ENCODE assay signal across 20 cellular contexts in the genomic region with DNA sequence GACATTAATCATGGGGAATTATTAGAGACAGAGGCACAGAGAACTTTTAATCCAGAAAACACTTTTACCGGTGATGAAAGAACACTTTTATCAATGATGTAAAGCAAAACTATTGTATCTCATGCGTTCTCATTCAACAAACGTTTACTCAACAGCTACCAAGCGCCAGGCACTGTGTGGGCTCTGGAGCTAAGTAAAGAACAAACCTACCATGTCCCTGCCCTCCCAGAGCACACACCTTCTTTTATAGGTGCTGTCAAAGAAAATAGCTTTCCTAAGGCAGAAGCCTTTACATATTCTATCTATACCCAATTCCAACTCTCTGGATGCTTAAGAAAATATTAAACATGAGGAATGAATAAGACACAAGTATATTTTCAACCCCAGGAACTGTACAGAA.
DNase-seq lines count a peak whose midpoint lies in the region; ATAC-seq and TF ChIP-seq lines count a peak whose summit lies in the region.
"Had no signal": no experiment of that assay in that cellular context is flagged by ENCODE, and none has a peak within 500 bp of the region (broad histone marks: within the 10 kb centered on the region; RNA-seq: fewer than 3 reads in every experiment).

No MANE protein-coding gene starts in this region.

- no peaks in the 10 kb centered on the region for H3K27me3 Mint-ChIP-seq in CD4-positive, CD25-positive, alpha-beta regulatory T cell
- no peaks in the 10 kb centered on the region for H3K27me3 Mint-ChIP-seq in endothelial cell (ENCODE audit: unreplicated experiment)

- H3K4me1 Mint-ChIP-seq in CD4-positive, CD25-positive, alpha-beta regulatory T cell, result peaks cover 29 to 81% (median 62%) of the 10 kb centered on the region in 4 donors
- peaks cover 4% of the 10 kb centered on the region for H3K4me1 Mint-ChIP-seq in endothelial cell (ENCODE audit: unreplicated experiment)
- H3K4me1 Mint-ChIP-seq in stimulated activated effector memory CD8-positive, alpha-beta T cell treated with anti-CD3 and anti-CD28 coated beads, Interleukin-12 subunit alpha, Interleukin-12 subunit beta, amount 100 ng/mL, for 72 hours, result peaks cover 76% of the 10 kb centered on the region

- no peak for ATAC-seq in CD4-positive, CD25-positive, alpha-beta regulatory T cell (ENCODE audit: low read depth in 2 of 2)
- no peak for ATAC-seq in stimulated activated effector memory CD8-positive, alpha-beta T cell treated with anti-CD3 and anti-CD28 coated beads, Interleukin-12 subunit alpha, Interleukin-12 subunit beta, amount 100 ng/mL, for 72 hours
- ATAC-seq in HG02885 (IDR thresholded peaks at IDR 0.05; ENCODE audit: poor library complexity, unreplicated experiment) (no peak), GM21526 (IDR thresholded peaks at IDR 0.05; ENCODE audit: low FRiP score, unreplicated experiment) (no peak)
- ATAC-seq: K562, Panc1 had no signal

- H3K27me3 ChIP-seq in CD4-positive, CD25-positive, alpha-beta regulatory T cell (ENCODE audit: control insufficient read depth, insufficient read depth, low read length), result no peaks in the 10 kb centered on the region
- H3K27me3 ChIP-seq: MG63 had no signal

- H3K27ac ChIP-seq in CD4-positive, CD25-positive, alpha-beta regulatory T cell (ENCODE audit: insufficient read depth, low read length, poor library complexity, severe bottlenecking), result no peak overlapping the region

- H3K4me3 Mint-ChIP-seq in CD4-positive, CD25-positive, alpha-beta regulatory T cell, result peak overlapping the region in 3 of 4 donors; percentile 7 to 29 (median 26)
- H3K4me3 Mint-ChIP-seq in endothelial cell (ENCODE audit: unreplicated experiment), result peak overlapping the region; percentile 43
- H3K4me3 Mint-ChIP-seq in stimulated activated effector memory CD8-positive, alpha-beta T cell treated with anti-CD3 and anti-CD28 coated beads, Interleukin-12 subunit alpha, Interleukin-12 subunit beta, amount 100 ng/mL, for 72 hours, result no peak overlapping the region
- H3K4me3 Mint-ChIP-seq: HFFc6 had no signal

- peaks cover 5% of the 10 kb centered on the region for H3K36me3 ChIP-seq in CD4-positive, CD25-positive, alpha-beta regulatory T cell (ENCODE audit: control insufficient read depth, insufficient read depth, low read length)
- H3K36me3 ChIP-seq: MG63 had no signal

- TF ChIP-seq CTCF in endothelial cell (IDR thresholded peaks at IDR 0.05; ENCODE audit: unreplicated experiment), result no peak

- peak overlapping the region; percentile 43 to 86 (median 73) for H3K27ac Mint-ChIP-seq in CD4-positive, CD25-positive, alpha-beta regulatory T cell
- H3K27ac Mint-ChIP-seq in endothelial cell (ENCODE audit: unreplicated experiment), result no peak overlapping the region
- peak overlapping the region; percentile 87 for H3K27ac Mint-ChIP-seq in stimulated activated effector memory CD8-positive, alpha-beta T cell treated with anti-CD3 and anti-CD28 coated beads, Interleukin-12 subunit alpha, Interleukin-12 subunit beta, amount 100 ng/mL, for 72 hours
- H3K27ac Mint-ChIP-seq: HFFc6 had no signal

- no peaks in the 10 kb centered on the region for H3K9me3 Mint-ChIP-seq in CD4-positive, CD25-positive, alpha-beta regulatory T cell
- no peaks in the 10 kb centered on the region for H3K9me3 Mint-ChIP-seq in endothelial cell (ENCODE audit: unreplicated experiment)
- peaks cover 3% of the 10 kb centered on the region for H3K9me3 Mint-ChIP-seq in stimulated activated effector memory CD8-positive, alpha-beta T cell treated with anti-CD3 and anti-CD28 coated beads, Interleukin-12 subunit alpha, Interleukin-12 subunit beta, amount 100 ng/mL, for 72 hours
- H3K9me3 Mint-ChIP-seq: HFFc6 had no signal

- no peaks in the 10 kb centered on the region for H3K9me3 ChIP-seq in CD4-positive, CD25-positive, alpha-beta regulatory T cell (ENCODE audit: control insufficient read depth in 2 of 2, low read length in 2 of 2)
- H3K9me3 ChIP-seq: MG63, SK-N-SH had no signal

- H3K4me1 ChIP-seq in CD4-positive, CD25-positive, alpha-beta regulatory T cell (ENCODE audit: control insufficient read depth, insufficient read depth, low read length, poor library complexity, severe bottlenecking), result peaks cover 12% of the 10 kb centered on the region

- no peak overlapping the region for H3K4me3 ChIP-seq in CD4-positive, CD25-positive, alpha-beta regulatory T cell (ENCODE audit: low read depth, low read length)
- H3K4me3 ChIP-seq: K562, MG63 had no signal

- H3K36me3 Mint-ChIP-seq in CD4-positive, CD25-positive, alpha-beta regulatory T cell, result peaks cover 43% of the 10 kb centered on the region
- peaks cover 22% of the 10 kb centered on the region for H3K36me3 Mint-ChIP-seq in endothelial cell (ENCODE audit: low read depth, unreplicated experiment)
- H3K36me3 Mint-ChIP-seq in stimulated activated effector memory CD8-positive, alpha-beta T cell treated with anti-CD3 and anti-CD28 coated beads, Interleukin-12 subunit alpha, Interleukin-12 subunit beta, amount 100 ng/mL, for 72 hours, result peaks cover 12% of the 10 kb centered on the region

- DNase-seq in CD4-positive, CD25-positive, alpha-beta regulatory T cell, result no peak
- DNase-seq in DMS153 treated with DMSO at 0.1 percent for 48 hours (lab: John Stamatoyannopoulos, UW; ENCODE audit: unreplicated experiment) (peak; percentile 50), endothelial cell (ENCODE audit: low spot score) (no peak), HPDE6-E6E7 (ENCODE audit: extremely low spot score) (no peak)
- DNase-seq in stimulated activated effector memory CD8-positive, alpha-beta T cell treated with anti-CD3 and anti-CD28 coated beads, Interleukin-12 subunit alpha, Interleukin-12 subunit beta, amount 100 ng/mL, for 72 hours (ENCODE audit: low spot score in 2 of 2), result no peak
- DNase-seq: ACHN; C1 segment of cervical spinal cord; HFFc6; MG63; NCI-H1048; NCI-H1417 treated with DMSO at 0.1 percent for 48 hours; NCI-H187; NCI-H446 treated with DMSO at 0.1 percent for 48 hours; NK-92 treated with Interleukin-12 subunit alpha and Interleukin-12 subunit beta, amount 100 ng/mL, for 24 hours; SIG-M5; SK-N-SH had no signal
